Comparison of ENCODE assay signal across 9 cellular contexts in genomic region chr14:103527408-103528157, GRCh38. TPM values are rescaled to one million over a fixed set of nuclear protein-coding genes. Genes with fewer than 3 reads are reported as not detected.
DNase-seq lines count a peak whose midpoint lies in the region; ATAC-seq and TF ChIP-seq lines count a peak whose summit lies in the region.
"Had no signal": no experiment of that assay in that cellular context is flagged by ENCODE, and none has a peak within 500 bp of the region (broad histone marks: within the 10 kb centered on the region; RNA-seq: fewer than 3 reads in every experiment).

No MANE protein-coding gene starts in this region.

- TF ChIP-seq CTCF in mucosa of descending colon (IDR thresholded peaks at IDR 0.05): no peak

- peak overlapping the region; percentile 97; the same call in 1 of the 2 replicates for H3K4me3 ChIP-seq in BLaER1
- no peak overlapping the region for H3K4me3 ChIP-seq in mucosa of descending colon

- intact Hi-C loops in mucosa of descending colon (cut with DNase I, micrococcal nuclease): no loop called here

- DNase-seq in activated naive CD8-positive, alpha-beta T cell treated with anti-CD3 and anti-CD28 coated beads, Interleukin-2, amount 10 ng/mL, durations not matched to agents 7 days and 5 days: no peak
- peak in 1 of 3 donors; percentile 40 for DNase-seq in mucosa of descending colon
- DNase-seq in anterior cingulate cortex (lab: John Stamatoyannopoulos, UW): no peak
- DNase-seq in NCI-H1694 (lab: John Stamatoyannopoulos, UW): no peak
- DNase-seq in nucleus accumbens (lab: John Stamatoyannopoulos, UW): no peak

- peak overlapping the region; percentile 52 for H3K27ac Mint-ChIP-seq in activated naive CD8-positive, alpha-beta T cell treated with anti-CD3 and anti-CD28 coated beads, Interleukin-2, amount 10 ng/mL, durations not matched to agents 7 days and 5 days

- peaks cover 67% of the 10 kb centered on the region for H3K4me1 ChIP-seq in BLaER1
- peaks cover 52% of the 10 kb centered on the region for H3K4me1 ChIP-seq in mucosa of descending colon (ENCODE audit: low read depth)

- peaks cover 2% of the 10 kb centered on the region for H3K36me3 Mint-ChIP-seq in activated naive CD8-positive, alpha-beta T cell treated with anti-CD3 and anti-CD28 coated beads, Interleukin-2, amount 10 ng/mL, durations not matched to agents 7 days and 5 days

- POLR2A ChIA-PET in activated naive CD8-positive, alpha-beta T cell treated with anti-CD3 and anti-CD28 coated beads, Interleukin-2, amount 10 ng/mL, durations not matched to agents 7 days and 5 days (lab: Charles Lee): no interaction called here

- H3K27me3 Mint-ChIP-seq in activated naive CD8-positive, alpha-beta T cell treated with anti-CD3 and anti-CD28 coated beads, Interleukin-2, amount 10 ng/mL, durations not matched to agents 7 days and 5 days: peaks cover 18% of the 10 kb centered on the region

- H3K36me3 ChIP-seq in BLaER1: peaks cover 27% of the 10 kb centered on the region
- no peaks in the 10 kb centered on the region for H3K36me3 ChIP-seq in mucosa of descending colon (ENCODE audit: low read depth)
- H3K36me3 ChIP-seq: neutrophil had no signal

- peaks cover 28% of the 10 kb centered on the region for H3K27me3 ChIP-seq in BLaER1

- peaks cover 44% of the 10 kb centered on the region for H4K20me1 ChIP-seq in BLaER1

- peak overlapping the region; percentile 97 for H3K4me2 ChIP-seq in BLaER1

- ATAC-seq in GM18909 (IDR thresholded peaks at IDR 0.05; ENCODE audit: poor library complexity, unreplicated experiment): peak; percentile 55
- peak; percentile 68 for ATAC-seq in HG03432 (IDR thresholded peaks at IDR 0.05; ENCODE audit: unreplicated experiment)
- ATAC-seq in activated naive CD8-positive, alpha-beta T cell treated with anti-CD3 and anti-CD28 coated beads, Interleukin-2, amount 10 ng/mL, durations not matched to agents 7 days and 5 days (ENCODE audit: low read depth): no peak
- ATAC-seq in mucosa of descending colon: peak; percentile 1

- H3K9me3 ChIP-seq in BLaER1 (no peaks in the 10 kb centered on the region), mucosa of descending colon (no peaks in the 10 kb centered on the region)
- H3K9me3 ChIP-seq: neutrophil had no signal

- H3K9ac ChIP-seq in BLaER1: peak overlapping the region; percentile 79; the same call in 1 of the 2 replicates

- peaks cover 27% of the 10 kb centered on the region for H3K4me1 Mint-ChIP-seq in activated naive CD8-positive, alpha-beta T cell treated with anti-CD3 and anti-CD28 coated beads, Interleukin-2, amount 10 ng/mL, durations not matched to agents 7 days and 5 days

- peak overlapping the region; percentile 93 for H3K27ac ChIP-seq in BLaER1

- peak overlapping the region; percentile 5 for H3K4me3 Mint-ChIP-seq in activated naive CD8-positive, alpha-beta T cell treated with anti-CD3 and anti-CD28 coated beads, Interleukin-2, amount 10 ng/mL, durations not matched to agents 7 days and 5 days

- no peaks in the 10 kb centered on the region for H3K9me3 Mint-ChIP-seq in activated naive CD8-positive, alpha-beta T cell treated with anti-CD3 and anti-CD28 coated beads, Interleukin-2, amount 10 ng/mL, durations not matched to agents 7 days and 5 days

RNA-seq across cellular contexts. Expression of gene TRMT61A, which starts 1.4 kb away (rescaled TPM):
- 1 to 10 TPM; 7.8 to 9.2 TPM for total RNA-seq in activated naive CD8-positive, alpha-beta T cell treated with anti-CD3 and anti-CD28 coated beads, Interleukin-2, amount 10 ng/mL, durations not matched to agents 7 days and 5 days
- total RNA-seq in mucosa of descending colon: 10 to 100 TPM; 10.2 to 23.7 (median 10.5) TPM

RNA-seq across cellular contexts. Expression of gene CKB, which starts 5.0 kb away (rescaled TPM):
- total RNA-seq in activated naive CD8-positive, alpha-beta T cell treated with anti-CD3 and anti-CD28 coated beads, Interleukin-2, amount 10 ng/mL, durations not matched to agents 7 days and 5 days: 1 to 10 TPM; 4.3 to 4.4 TPM
- total RNA-seq in mucosa of descending colon: 1,000 to 10,000 TPM; 1,316 to 3,346 (median 2,079) TPM

RNA-seq across cellular contexts. Expression of gene BAG5, which starts 34.9 kb away (rescaled TPM):
- total RNA-seq in activated naive CD8-positive, alpha-beta T cell treated with anti-CD3 and anti-CD28 coated beads, Interleukin-2, amount 10 ng/mL, durations not matched to agents 7 days and 5 days: 10 to 100 TPM; 31.7 to 32.3 TPM
- 10 to 100 TPM; 26.1 to 29.9 (median 28.0) TPM for total RNA-seq in mucosa of descending colon

RNA-seq across cellular contexts. Expression of gene COA8, which starts 35.2 kb away (rescaled TPM):
- 10 to 100 TPM; 26.7 to 29.5 TPM for total RNA-seq in activated naive CD8-positive, alpha-beta T cell treated with anti-CD3 and anti-CD28 coated beads, Interleukin-2, amount 10 ng/mL, durations not matched to agents 7 days and 5 days
- total RNA-seq in mucosa of descending colon: 10 to 100 TPM; 29.3 to 47.3 (median 36.5) TPM

Comparison
In these comparisons a context has a peak if more than half of its experiments do, and no peak if none do; other contexts are left out.
1. RNA of gene CKB, which starts 5.0 kb away (total RNA-seq): 1,316 to 3,346 TPM in mucosa of descending colon; 4.3 to 4.4 TPM in activated naive CD8-positive, alpha-beta T cell treated with anti-CD3 and anti-CD28 coated beads, Interleukin-2, amount 10 ng/mL, durations not matched to agents 7 days and 5 days; every median in the first group is over 100 times any median in the second.